ENCODE assay signal across 20 cellular contexts in the genomic region with DNA sequence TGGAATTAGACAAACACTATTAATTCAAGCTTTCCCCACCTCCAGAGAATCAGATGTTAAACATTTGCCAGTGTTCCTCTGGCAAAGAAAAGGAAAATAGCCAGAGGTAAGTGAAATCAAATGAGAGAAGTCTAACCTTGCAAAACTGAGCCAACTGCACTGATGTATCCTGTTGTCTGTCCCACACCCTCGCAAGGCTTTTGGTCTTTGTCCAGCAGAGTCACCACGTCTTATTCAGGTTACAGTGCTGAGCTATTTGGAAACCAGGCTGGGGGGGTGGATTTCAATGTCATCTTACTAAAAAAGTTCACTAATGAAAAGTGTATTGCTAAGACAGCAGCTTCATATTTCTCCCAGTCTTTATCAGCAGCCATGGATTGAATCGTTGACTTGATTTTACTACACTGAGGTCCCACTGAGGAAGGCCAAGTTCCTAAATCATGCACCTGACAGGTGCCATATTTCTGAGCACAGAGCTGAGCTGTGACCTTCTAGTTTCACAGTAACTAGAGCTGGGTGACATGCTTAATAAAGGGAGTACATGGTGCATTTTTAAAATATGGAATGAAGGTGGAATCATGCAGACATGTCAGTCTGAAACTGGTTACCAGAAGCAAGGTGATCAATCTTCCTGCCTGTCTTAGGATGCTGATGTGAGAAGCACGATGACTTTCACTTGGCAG.
"Had no signal": no experiment of that assay in that cellular context is flagged by ENCODE, and none has a peak within 500 bp of the region (broad histone marks: within the 10 kb centered on the region; RNA-seq: fewer than 3 reads in every experiment).

No MANE protein-coding gene starts in this region.

- H3K9me3 ChIP-seq: Peyer's patch had no signal

- H3K27me3 ChIP-seq: Peyer's patch had no signal

- DNase-seq: activated CD4-positive, alpha-beta memory T cell treated with anti-CD3 and anti-CD28 coated beads for 36 hours; activated CD4-positive, alpha-beta T cell treated with anti-CD3 and anti-CD28 coated beads, Interleukin-2, amount 10 ng/mL, durations not matched to agents 7 days and 5 days; activated CD4-positive, CD25-positive, alpha-beta regulatory T cell; activated CD8-positive, alpha-beta memory T cell treated with anti-CD3 and anti-CD28 coated beads for 24 hours; activated gamma-delta T cell; activated naive CD4-positive, alpha-beta T cell treated with anti-CD3 and anti-CD28 coated beads for 36 hours; activated T-cell treated with anti-CD3 and anti-CD28 coated beads, Interleukin-2, amount 50 U/mL, for 4 hours; amygdala; IMR-90; KBM-7; NCI-H1092; NCI-H1417; NCI-H2081; NCI-H510A treated with DMSO at 0.1 percent for 48 hours; NCI-H69; Peyer's patch; SHP77 treated with DMSO at 0.1 percent for 48 hours; T-helper 2 cell; T1000 had no signal

- H3K36me3 Mint-ChIP-seq: activated CD4-positive, alpha-beta memory T cell treated with anti-CD3 and anti-CD28 coated beads for 36 hours; activated naive CD8-positive, alpha-beta T cell had no signal

- ATAC-seq: activated T-cell treated with anti-CD3 and anti-CD28 coated beads, Interleukin-2, amount 50 U/mL, for 4 hours had no signal

- H3K4me3 ChIP-seq: Peyer's patch had no signal

- H3K36me3 ChIP-seq: Peyer's patch had no signal

- H3K27me3 Mint-ChIP-seq: activated CD4-positive, alpha-beta T cell treated with anti-CD3 and anti-CD28 coated beads, Interleukin-2, amount 10 ng/mL, durations not matched to agents 7 days and 5 days had no signal

- H3K27ac ChIP-seq: Peyer's patch had no signal

- H3K4me3 Mint-ChIP-seq: activated CD4-positive, alpha-beta memory T cell treated with anti-CD3 and anti-CD28 coated beads for 36 hours; activated CD4-positive, alpha-beta T cell treated with anti-CD3 and anti-CD28 coated beads, Interleukin-2, amount 10 ng/mL, durations not matched to agents 7 days and 5 days; activated naive CD4-positive, alpha-beta T cell treated with anti-CD3 and anti-CD28 coated beads for 36 hours; activated naive CD8-positive, alpha-beta T cell; activated T-cell treated with anti-CD3 and anti-CD28 coated beads, Interleukin-2, amount 50 U/mL, for 4 hours had no signal

- H3K27ac Mint-ChIP-seq: activated CD4-positive, alpha-beta memory T cell treated with anti-CD3 and anti-CD28 coated beads for 36 hours; activated CD4-positive, alpha-beta T cell treated with anti-CD3 and anti-CD28 coated beads, Interleukin-2, amount 10 ng/mL, durations not matched to agents 7 days and 5 days; activated naive CD4-positive, alpha-beta T cell treated with anti-CD3 and anti-CD28 coated beads for 36 hours; activated naive CD8-positive, alpha-beta T cell had no signal

- H3K4me1 ChIP-seq: Peyer's patch had no signal
